ENCODE assay signal across 23 cellular contexts in the genomic region with DNA sequence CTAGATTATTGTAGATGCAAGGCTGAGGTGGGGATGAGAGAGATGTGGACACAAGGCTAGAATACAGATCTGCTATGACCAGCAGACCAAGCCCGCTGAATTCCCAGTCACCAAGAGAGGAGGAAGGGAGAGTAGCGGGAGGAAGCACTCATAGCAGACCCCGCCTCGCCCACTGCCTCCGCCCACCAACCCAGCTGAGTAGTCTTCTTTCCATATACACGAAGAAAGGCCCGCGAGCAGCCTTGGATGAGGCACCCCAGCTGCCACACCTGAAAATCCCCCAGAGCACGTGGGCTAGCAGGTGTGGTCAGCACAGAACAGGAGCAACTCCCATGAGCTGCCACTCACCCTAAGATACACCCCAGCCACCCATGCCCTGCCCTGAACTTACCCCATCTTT. TPM values are rescaled to one million over a fixed set of nuclear protein-coding genes. Genes with fewer than 3 reads are reported as not detected.
DNase-seq lines count a peak whose midpoint lies in the region; ATAC-seq, FAIRE-seq and TF ChIP-seq lines count a peak whose summit lies in the region.
"Had no signal": no experiment of that assay in that cellular context is flagged by ENCODE, and none has a peak within 500 bp of the region (broad histone marks: within the 10 kb centered on the region; RNA-seq: fewer than 3 reads in every experiment).

No MANE protein-coding gene starts in this region.

- no peak overlapping the region for H4K8ac ChIP-seq in neuronal stem cell (ENCODE audit: low read depth, low read length)

- H3K9me3 Mint-ChIP-seq in stimulated activated naive B cell treated with anti-CD40 and anti-IgM and Interleukin-4, amounts not matched to agents 10 μg/mL and 1 μg/mL and 100 μg/mL, for 72 hours, result no peaks in the 10 kb centered on the region
- H3K9me3 Mint-ChIP-seq: CD4-positive, CD25-positive, alpha-beta regulatory T cell; CD8-positive, alpha-beta memory T cell had no signal

- no peak overlapping the region for H3K14ac ChIP-seq in neuronal stem cell (ENCODE audit: low read length)

- in situ Hi-C loops in K562 (cut with MboI), result no loop called here

- peaks cover 0 to 6% of the 10 kb centered on the region in 2 donors for H3K4me1 Mint-ChIP-seq in stimulated activated naive B cell treated with anti-CD40 and anti-IgM and Interleukin-4, amounts not matched to agents 10 μg/mL and 1 μg/mL and 100 μg/mL, for 72 hours

- no peak for DNase-seq in K562 (ENCODE audit: extremely low read depth in 1 of 4, low spot score in 3 of 4)
- DNase-seq in neuronal stem cell (ENCODE audit: low spot score), result no peak
- no peak for DNase-seq in stimulated activated naive B cell treated with anti-CD40 and anti-IgM and Interleukin-4, amounts not matched to agents 10 μg/mL and 1 μg/mL and 100 μg/mL, for 72 hours
- DNase-seq in T-helper 2 cell, result no peak
- no peak for DNase-seq in OCI-M2 (lab: John Stamatoyannopoulos, UW; ENCODE audit: unreplicated experiment)
- DNase-seq: ACHN; BE2C; C1 segment of cervical spinal cord; CD4-positive, CD25-positive, alpha-beta regulatory T cell; CD8-positive, alpha-beta memory T cell; COR-L47; GM23248; IMR-90 had no signal

- H3K27me3 ChIP-seq in K562 (ENCODE audit: control insufficient read depth in 2 of 2, insufficient read depth in 2 of 2, low read length in 2 of 2), result no peaks in the 10 kb centered on the region
- no peaks in the 10 kb centered on the region for H3K27me3 ChIP-seq in neuronal stem cell (ENCODE audit: control insufficient read depth in 3 of 3, insufficient read depth in 3 of 3, low read depth in 1 of 3, low read length in 3 of 3)
- H3K27me3 ChIP-seq: BE2C had no signal

- H3K4me2 ChIP-seq in K562 (ENCODE audit: insufficient read depth, low read length) (no peak overlapping the region), neuronal stem cell (ENCODE audit: insufficient read depth, low read length, poor library complexity, severe bottlenecking) (no peak overlapping the region)

- peaks cover 47 to 61% of the 10 kb centered on the region in 2 donors for H3K36me3 Mint-ChIP-seq in stimulated activated naive B cell treated with anti-CD40 and anti-IgM and Interleukin-4, amounts not matched to agents 10 μg/mL and 1 μg/mL and 100 μg/mL, for 72 hours

- H3K4me3 ChIP-seq in HEK293 (ENCODE audit: low read depth, low read length), result no peak overlapping the region
- no peak overlapping the region for H3K4me3 ChIP-seq in K562
- H3K4me3 ChIP-seq in neuronal stem cell (ENCODE audit: low read length in 2 of 2), result no peak overlapping the region
- H3K4me3 ChIP-seq: GM23248, HAP-1 had no signal

- ATAC-seq in K562, result no peak
- no peak for ATAC-seq in stimulated activated naive B cell treated with anti-CD40 and anti-IgM and Interleukin-4, amounts not matched to agents 10 μg/mL and 1 μg/mL and 100 μg/mL, for 72 hours (replicated peaks)
- ATAC-seq in HG03108 (IDR thresholded peaks at IDR 0.05; ENCODE audit: unreplicated experiment), result no peak

- H2BK15ac ChIP-seq in neuronal stem cell (ENCODE audit: low read length), result no peak overlapping the region

- H3K4me1 ChIP-seq in HEK293 (ENCODE audit: control insufficient read depth, insufficient read depth, low read length), result no peaks in the 10 kb centered on the region
- H3K4me1 ChIP-seq in K562 (replicated peaks in 1 of 2; ENCODE audit: control insufficient read depth in 2 of 2, insufficient read depth in 2 of 2, low read length in 2 of 2), result no peaks in the 10 kb centered on the region; a peak in 1 of 5 replicates
- no peaks in the 10 kb centered on the region for H3K4me1 ChIP-seq in neuronal stem cell (ENCODE audit: control insufficient read depth in 2 of 2, insufficient read depth in 1 of 2, low read depth in 1 of 2, low read length in 2 of 2)
- H3K4me1 ChIP-seq: BE2C, HAP-1 had no signal

- H4K20me1 ChIP-seq in K562 (replicated peaks; ENCODE audit: control insufficient read depth, insufficient read depth, low read length), result 0 out of 2 replicates have a peak, but pooled peaks cover 7% of the 10 kb centered on the region

- H3K27ac ChIP-seq in HEK293 (ENCODE audit: extremely low read depth, low read depth, low read length) (no peak overlapping the region), K562 (ENCODE audit: extremely low read depth, low read depth, low read length) (no peak overlapping the region), neuronal stem cell (replicated peaks; ENCODE audit: low read length) (no peak overlapping the region)
- H3K27ac ChIP-seq: GM23248 had no signal

- H3K27ac Mint-ChIP-seq in stimulated activated naive B cell treated with anti-CD40 and anti-IgM and Interleukin-4, amounts not matched to agents 10 μg/mL and 1 μg/mL and 100 μg/mL, for 72 hours, result peak overlapping the region; percentile 75

- FAIRE-seq in K562 (lab: Jason Lieb, UNC), result no peak
- FAIRE-seq: A204.1, D721Med, G401.6, GM12891, GM19239, HTR-8/SVneo had no signal

- TF ChIP-seq RAD21 in K562 (CRISPR knock-in tag; conservative IDR thresholded peaks at IDR 0.05 in 1 of 2, IDR thresholded peaks at IDR 0.05 in 1 of 2), result no peak

- H3K27me3 Mint-ChIP-seq in stimulated activated naive B cell treated with anti-CD40 and anti-IgM and Interleukin-4, amounts not matched to agents 10 μg/mL and 1 μg/mL and 100 μg/mL, for 72 hours, result no peaks in the 10 kb centered on the region
- H3K27me3 Mint-ChIP-seq: CD4-positive, CD25-positive, alpha-beta regulatory T cell; CD8-positive, alpha-beta memory T cell had no signal

- intact Hi-C loops in K562 (cut with micrococcal nuclease), result no loop called here

- POLR2A ChIA-PET in HEK293 (lab: Yijun Ruan, JAX), result interaction anchor here (1.5 to 1.7 kb wide), 2 partner anchors 9 to 15 kb away, joined by 4 to 5 read pairs; a partner anchor contains a TSS
- POLR2A ChIA-PET in K562 (lab: Yijun Ruan, JAX), result interaction anchor here (0.6 to 2.3 kb wide), 3 partner anchors 9 to 25 kb away, joined by 4 to 12 read pairs (median 12); a partner anchor contains a TSS

- H2BK120ac ChIP-seq in neuronal stem cell (ENCODE audit: low read depth, low read length), result no peak overlapping the region

- CTCF ChIA-PET in HEK293 (lab: Yijun Ruan, JAX), result interaction anchor here (1.0 kb wide), 1 partner anchor 132 kb away, joined by 3 read pairs; no protein-coding TSS in a partner anchor
- CTCF ChIA-PET in K562 (lab: Yijun Ruan, JAX; ENCODE audit: low intra/inter-chr PET ratio), result no interaction called here

- H3K36me3 ChIP-seq in HEK293 (ENCODE audit: control insufficient read depth in 2 of 2, insufficient read depth in 1 of 2, low read length in 2 of 2), result peaks cover 18 to 96% of the 10 kb centered on the region in 2 experiments; a peak in 2 of 3 replicates
- H3K36me3 ChIP-seq in K562 (ENCODE audit: control insufficient read depth, insufficient read depth, low read length), result peaks cover 97% of the 10 kb centered on the region
- H3K36me3 ChIP-seq in neuronal stem cell (replicated peaks in 1 of 2; ENCODE audit: control insufficient read depth in 2 of 2, insufficient read depth in 2 of 2, low read length in 2 of 2), result peaks cover 55 to 96% of the 10 kb centered on the region in 2 donors

- no peak overlapping the region for H3K4ac ChIP-seq in neuronal stem cell (ENCODE audit: low read length)

- no peak overlapping the region for H3K4me3 Mint-ChIP-seq in stimulated activated naive B cell treated with anti-CD40 and anti-IgM and Interleukin-4, amounts not matched to agents 10 μg/mL and 1 μg/mL and 100 μg/mL, for 72 hours
- H3K4me3 Mint-ChIP-seq: CD8-positive, alpha-beta memory T cell had no signal

- no peak overlapping the region for H3K18ac ChIP-seq in neuronal stem cell (ENCODE audit: low read length)

- no peak overlapping the region for H3K23ac ChIP-seq in neuronal stem cell (ENCODE audit: low read depth, low read length, poor library complexity)

- H2AK5ac ChIP-seq in neuronal stem cell (ENCODE audit: low read depth, low read length), result no peak overlapping the region

- no peak for TF ChIP-seq POLR2A in K562 (conservative IDR thresholded peaks at IDR 0.05)

- no peaks in the 10 kb centered on the region for H3K9me1 ChIP-seq in K562 (ENCODE audit: control insufficient read depth, insufficient read depth, low read length)

- no TSS peak for BruUV-seq in K562 (replicated peaks; lab: Mats Ljungman, UMichigan)

- no peak overlapping the region for H4K91ac ChIP-seq in neuronal stem cell (ENCODE audit: low read depth, low read length, poor library complexity)

- peaks cover 3% of the 10 kb centered on the region for H3K79me1 ChIP-seq in neuronal stem cell (ENCODE audit: low read depth, low read length)

- H3K9me3 ChIP-seq in HEK293 (ENCODE audit: control insufficient read depth, insufficient read depth, low read depth, low read length) (no peaks in the 10 kb centered on the region), K562 (replicated peaks; ENCODE audit: control insufficient read depth, insufficient read depth, low read depth, low read length) (no peaks in the 10 kb centered on the region), neuronal stem cell (replicated peaks in 1 of 2; ENCODE audit: control insufficient read depth in 2 of 2, insufficient read depth in 1 of 2, low read depth in 1 of 2, low read length in 2 of 2) (no peaks in the 10 kb centered on the region)
- H3K9me3 ChIP-seq: BE2C, HAP-1 had no signal

- H2BK12ac ChIP-seq in neuronal stem cell (ENCODE audit: low read length), result no peak overlapping the region

- peak overlapping the region; percentile 5 for H2BK5ac ChIP-seq in neuronal stem cell (ENCODE audit: low read length)

- H3K79me2 ChIP-seq in K562 (ENCODE audit: control insufficient read depth, insufficient read depth, low read length), result no peaks in the 10 kb centered on the region

- no peak overlapping the region for H3K9ac ChIP-seq in K562 (ENCODE audit: insufficient read depth in 1 of 2, low read depth in 2 of 2, low read length in 2 of 2)
- H3K9ac ChIP-seq in neuronal stem cell (ENCODE audit: low read depth, low read length, poor library complexity), result no peak overlapping the region
- H3K9ac ChIP-seq: GM23248 had no signal

- WGBS in K562 (ENCODE audit: insufficient coverage, low coverage, missing lambda C conversion rate), result 91% methylated on average over 9 of the region's 9 CpGs
- no CpG with 5 or more reads among the region's 9 CpGs for WGBS in neuronal stem cell (ENCODE audit: extremely low coverage in 2 of 2, insufficient read length in 2 of 2, insufficient replicate concordance in 1 of 2), 2 donors

- TF ChIP-seq CTCF in HEK293 (tag by site-specific recombination; IDR thresholded peaks at IDR 0.05) (no peak), K562 (IDR thresholded peaks at IDR 0.05 in 2 of 3, conservative IDR thresholded peaks at IDR 0.05 in 1 of 3; ENCODE audit: insufficient read depth in 2 of 3, low read depth in 1 of 3, low read length in 3 of 3) (no peak)

- no peak overlapping the region for H2AFZ ChIP-seq in K562 (ENCODE audit: low read depth, low read length)
- H2AFZ ChIP-seq in neuronal stem cell (ENCODE audit: low read length), result no peak overlapping the region
- H2AFZ ChIP-seq: GM23248 had no signal

- TF ChIP-seq EP300 in K562 (IDR thresholded peaks at IDR 0.05; ENCODE audit: low read length), result no peak

RNA-seq across cellular contexts. Expression of a gene that starts 7.9 kb away (rescaled TPM):
- 1.00 TPM in 1 of 2 replicates, not detected in the other for total RNA-seq in K562 (2011; cell fraction: chromatin; rRNA removed; ENCODE audit: low replicate concordance)
- 1.6 and 4.0 TPM in 2 replicates for total RNA-seq in K562 (2011; cell fraction: nucleolus; rRNA removed)
- total RNA-seq in K562 (2011; cell fraction: nucleoplasm; rRNA removed), result 1.2 TPM in 1 of 2 replicates, not detected in the other
- total RNA-seq in K562 (2014; rRNA removed) (not detected in 2 replicates), K562 (2014; rRNA removed; fragmentation: Illumina TruSeq; extraction: Trizol) (not detected in 2 replicates), K562 (2015; rRNA removed; fragmentation: Illumina TruSeq; extraction: Trizol) (not detected in 2 replicates), K562 (2021) (not detected in 2 replicates)
- polyA plus RNA-seq in K562 (2011; rRNA removed) (not detected in 2 replicates), K562 (2014; fragmentation: Illumina TruSeq; extraction: Trizol) (not detected in 2 replicates), K562 (2014; fragmentation: Nextera tagmentation; extraction: Ambion mirVana) (not detected), K562 (2014; rRNA removed) (not detected in 2 replicates)
- polyA plus RNA-seq in K562 (2011; cell fraction: cytosol; rRNA removed), result not detected in 2 replicates
- polyA plus RNA-seq in K562 (2011; cell fraction: nucleus; rRNA removed), result 0.53 TPM in 1 of 2 replicates, not detected in the other
- polyA plus RNA-seq in K562 (2012), result not detected in 2 replicates
- not detected in 2 replicates for polyA minus RNA-seq in K562 (2011; rRNA and poly(A)+ RNA removed)
- polyA minus RNA-seq in K562 (2011; cell fraction: cytosol; rRNA and poly(A)+ RNA removed), result not detected in 2 replicates
- polyA minus RNA-seq in K562 (2011; cell fraction: nucleus; rRNA and poly(A)+ RNA removed), result not detected in 2 replicates
- polyA plus RNA-seq in neuronal stem cell (2013, experiment 1 of 2), result not detected
- not detected for polyA plus RNA-seq in neuronal stem cell (2013, experiment 2 of 2)
- total RNA-seq: GM23248, IMR-90 had no signal
- polyA plus RNA-seq: CD4-positive, CD25-positive, alpha-beta regulatory T cell; CD8-positive, alpha-beta memory T cell; GM23248; IMR-90 had no signal

RNA-seq across cellular contexts. Expression of a gene that starts 8.8 kb away (rescaled TPM):
- total RNA-seq in K562 (2011; cell fraction: chromatin; rRNA removed; ENCODE audit: low replicate concordance), result 65.4 and 103 TPM in 2 replicates
- 49.7 and 54.7 TPM in 2 replicates for total RNA-seq in K562 (2011; cell fraction: nucleolus; rRNA removed)
- 43.1 and 48.4 TPM in 2 replicates for total RNA-seq in K562 (2011; cell fraction: nucleoplasm; rRNA removed)
- total RNA-seq in K562 (2014; rRNA removed) (117 and 145 TPM in 2 replicates), K562 (2014; rRNA removed; fragmentation: Illumina TruSeq; extraction: Trizol) (79.5 and 110 TPM in 2 replicates), K562 (2015; rRNA removed; fragmentation: Illumina TruSeq; extraction: Trizol) (113 TPM in 2 replicates), K562 (2021) (122 and 129 TPM in 2 replicates)
- polyA plus RNA-seq in K562 (2011; rRNA removed) (43.1 and 62.1 TPM in 2 replicates), K562 (2014; fragmentation: Illumina TruSeq; extraction: Trizol) (165 and 177 TPM in 2 replicates), K562 (2014; fragmentation: Nextera tagmentation; extraction: Ambion mirVana) (100 to 1,000 TPM; 103 to 224 TPM), K562 (2014; rRNA removed) (88.2 and 97.5 TPM in 2 replicates)
- 54.5 and 89.8 TPM in 2 replicates for polyA plus RNA-seq in K562 (2011; cell fraction: cytosol; rRNA removed)
- 36.6 and 65.1 TPM in 2 replicates for polyA plus RNA-seq in K562 (2011; cell fraction: nucleus; rRNA removed)
- polyA plus RNA-seq in K562 (2012), result 64.0 and 75.1 TPM in 2 replicates
- polyA minus RNA-seq in K562 (2011; rRNA and poly(A)+ RNA removed), result 49.7 and 116 TPM in 2 replicates
- polyA minus RNA-seq in K562 (2011; cell fraction: cytosol; rRNA and poly(A)+ RNA removed), result 23.5 and 52.3 TPM in 2 replicates
- 17.1 and 26.5 TPM in 2 replicates for polyA minus RNA-seq in K562 (2011; cell fraction: nucleus; rRNA and poly(A)+ RNA removed)
- polyA plus RNA-seq in neuronal stem cell (2013, experiment 1 of 2), result 19.4 TPM
- 19.4 TPM for polyA plus RNA-seq in neuronal stem cell (2013, experiment 2 of 2)

RNA-seq across cellular contexts. Expression of a gene that starts 14.1 kb away (rescaled TPM):
- total RNA-seq in K562 (2011; cell fraction: chromatin; rRNA removed; ENCODE audit: low replicate concordance), result 109 and 238 TPM in 2 replicates
- total RNA-seq in K562 (2011; cell fraction: nucleolus; rRNA removed), result 182 and 210 TPM in 2 replicates
- 98.1 and 129 TPM in 2 replicates for total RNA-seq in K562 (2011; cell fraction: nucleoplasm; rRNA removed)
- total RNA-seq in K562 (2014; rRNA removed) (18.8 and 21.4 TPM in 2 replicates), K562 (2014; rRNA removed; fragmentation: Illumina TruSeq; extraction: Trizol) (6.1 and 7.1 TPM in 2 replicates), K562 (2015; rRNA removed; fragmentation: Illumina TruSeq; extraction: Trizol) (12.0 and 13.1 TPM in 2 replicates), K562 (2021) (29.7 and 32.8 TPM in 2 replicates)
- polyA plus RNA-seq in K562 (2011; rRNA removed) (10.5 and 14.3 TPM in 2 replicates), K562 (2014; fragmentation: Illumina TruSeq; extraction: Trizol) (8.4 and 10.8 TPM in 2 replicates), K562 (2014; fragmentation: Nextera tagmentation; extraction: Ambion mirVana) (under 1 TPM; 0.08 to 0.24 TPM), K562 (2014; rRNA removed) (17.8 and 18.3 TPM in 2 replicates)
- polyA plus RNA-seq in K562 (2011; cell fraction: cytosol; rRNA removed), result 10.5 and 18.5 TPM in 2 replicates
- polyA plus RNA-seq in K562 (2011; cell fraction: nucleus; rRNA removed), result 112 and 142 TPM in 2 replicates
- 13.7 and 35.4 TPM in 2 replicates for polyA plus RNA-seq in K562 (2012)
- 16.5 and 17.8 TPM in 2 replicates for polyA minus RNA-seq in K562 (2011; rRNA and poly(A)+ RNA removed)
- polyA minus RNA-seq in K562 (2011; cell fraction: cytosol; rRNA and poly(A)+ RNA removed), result 16.9 and 19.6 TPM in 2 replicates
- 86.3 and 114 TPM in 2 replicates for polyA minus RNA-seq in K562 (2011; cell fraction: nucleus; rRNA and poly(A)+ RNA removed)
- 8.2 TPM for polyA plus RNA-seq in neuronal stem cell (2013, experiment 1 of 2)
- polyA plus RNA-seq in neuronal stem cell (2013, experiment 2 of 2), result 8.7 TPM

RNA-seq across cellular contexts. Expression of a gene that starts 30.3 kb away (rescaled TPM):
- total RNA-seq in K562 (2011; cell fraction: chromatin; rRNA removed; ENCODE audit: low replicate concordance), result 10.6 and 29.3 TPM in 2 replicates
- total RNA-seq in K562 (2011; cell fraction: nucleolus; rRNA removed), result 11.1 and 13.0 TPM in 2 replicates
- 9.4 and 19.5 TPM in 2 replicates for total RNA-seq in K562 (2011; cell fraction: nucleoplasm; rRNA removed)
- total RNA-seq in K562 (2014; rRNA removed), result 2.2 and 2.9 TPM in 2 replicates
- 1.2 and 1.3 TPM in 2 replicates for total RNA-seq in K562 (2014; rRNA removed; fragmentation: Illumina TruSeq; extraction: Trizol)
- total RNA-seq in K562 (2015; rRNA removed; fragmentation: Illumina TruSeq; extraction: Trizol), result 1.5 and 1.8 TPM in 2 replicates
- total RNA-seq in K562 (2021), result 2.3 and 3.6 TPM in 2 replicates
- polyA plus RNA-seq in K562 (2011; rRNA removed), result 2.7 and 4.6 TPM in 2 replicates
- 3.2 and 4.4 TPM in 2 replicates for polyA plus RNA-seq in K562 (2011; cell fraction: cytosol; rRNA removed)
- polyA plus RNA-seq in K562 (2011; cell fraction: nucleus; rRNA removed), result 26.3 and 28.4 TPM in 2 replicates
- 6.9 and 15.2 TPM in 2 replicates for polyA plus RNA-seq in K562 (2012)
- polyA plus RNA-seq in K562 (2014; fragmentation: Illumina TruSeq; extraction: Trizol), result 1.9 and 2.6 TPM in 2 replicates
- under 1 TPM; 0.43 to 0.46 TPM for polyA plus RNA-seq in K562 (2014; fragmentation: Nextera tagmentation; extraction: Ambion mirVana)
- polyA plus RNA-seq in K562 (2014; rRNA removed), result 2.6 and 3.0 TPM in 2 replicates
- 1.2 and 1.3 TPM in 2 replicates for polyA minus RNA-seq in K562 (2011; rRNA and poly(A)+ RNA removed)
- polyA minus RNA-seq in K562 (2011; cell fraction: cytosol; rRNA and poly(A)+ RNA removed), result 1.9 and 2.6 TPM in 2 replicates
- polyA minus RNA-seq in K562 (2011; cell fraction: nucleus; rRNA and poly(A)+ RNA removed), result 3.0 and 3.2 TPM in 2 replicates
- 32.4 TPM for polyA plus RNA-seq in neuronal stem cell (2013, experiment 1 of 2)
- polyA plus RNA-seq in neuronal stem cell (2013, experiment 2 of 2), result 33.6 TPM

RNA-seq across cellular contexts. Expression of a gene that starts 31.1 kb away (rescaled TPM):
- total RNA-seq in K562 (2011; cell fraction: chromatin; rRNA removed; ENCODE audit: low replicate concordance), result not detected in 2 replicates
- not detected in 2 replicates for total RNA-seq in K562 (2011; cell fraction: nucleolus; rRNA removed)
- not detected in 2 replicates for total RNA-seq in K562 (2011; cell fraction: nucleoplasm; rRNA removed)
- total RNA-seq in K562 (2014; rRNA removed) (not detected in 2 replicates), K562 (2014; rRNA removed; fragmentation: Illumina TruSeq; extraction: Trizol) (not detected in 2 replicates), K562 (2015; rRNA removed; fragmentation: Illumina TruSeq; extraction: Trizol) (not detected in 2 replicates), K562 (2021) (not detected in 2 replicates)
- polyA plus RNA-seq in K562 (2011; rRNA removed) (not detected in 2 replicates), K562 (2014; fragmentation: Illumina TruSeq; extraction: Trizol) (not detected in 2 replicates), K562 (2014; fragmentation: Nextera tagmentation; extraction: Ambion mirVana) (not detected), K562 (2014; rRNA removed) (not detected in 2 replicates)
- polyA plus RNA-seq in K562 (2011; cell fraction: cytosol; rRNA removed), result not detected in 2 replicates
- polyA plus RNA-seq in K562 (2011; cell fraction: nucleus; rRNA removed), result not detected in 2 replicates
- polyA plus RNA-seq in K562 (2012), result not detected in 2 replicates
- not detected in 2 replicates for polyA minus RNA-seq in K562 (2011; rRNA and poly(A)+ RNA removed)
- polyA minus RNA-seq in K562 (2011; cell fraction: cytosol; rRNA and poly(A)+ RNA removed), result not detected in 2 replicates
- polyA minus RNA-seq in K562 (2011; cell fraction: nucleus; rRNA and poly(A)+ RNA removed), result not detected in 2 replicates
- not detected for polyA plus RNA-seq in neuronal stem cell (2013, experiment 1 of 2)
- not detected for polyA plus RNA-seq in neuronal stem cell (2013, experiment 2 of 2)
- total RNA-seq: CD4-positive, CD25-positive, alpha-beta regulatory T cell; CD8-positive, alpha-beta memory T cell; GM23248; H4; IMR-90 had no signal
- polyA plus RNA-seq: CD4-positive, CD25-positive, alpha-beta regulatory T cell; CD8-positive, alpha-beta memory T cell; GM23248; IMR-90 had no signal
